15 cellular contexts compared by ENCODE assay signal in the genomic region with DNA sequence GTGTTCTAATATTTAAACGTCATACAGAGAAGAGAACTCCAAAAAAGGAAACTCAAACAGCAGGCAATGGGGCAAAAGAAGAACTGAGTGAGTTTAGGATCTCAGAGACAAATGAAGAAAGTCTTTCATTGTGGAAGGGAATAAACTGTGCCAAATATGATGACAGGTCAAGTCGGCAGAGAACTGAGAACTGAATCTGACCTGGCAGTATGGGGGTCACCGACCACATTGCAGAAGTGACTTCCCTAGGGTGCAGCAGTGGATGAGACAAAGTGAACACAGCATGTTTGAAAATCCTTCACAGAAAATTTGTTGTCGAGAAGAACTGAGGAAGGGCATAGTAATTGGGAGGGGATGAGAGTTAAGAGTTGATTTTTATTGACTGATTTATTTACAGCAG. TPM values are rescaled to one million over a fixed set of nuclear protein-coding genes. Genes with fewer than 3 reads are reported as not detected.
A peak's percentile ranks its signal among the peaks of the same experiment; 100 is the strongest.
DNase-seq lines count a peak whose midpoint lies in the region; ATAC-seq, FAIRE-seq and TF ChIP-seq lines count a peak whose summit lies in the region.
"Had no signal": no experiment of that assay in that cellular context is flagged by ENCODE, and none has a peak within 500 bp of the region (broad histone marks: within the 10 kb centered on the region; RNA-seq: fewer than 3 reads in every experiment).

No MANE protein-coding gene starts in this region.

- no peaks in the 10 kb centered on the region for H3K27me3 Mint-ChIP-seq in CD8-positive, alpha-beta memory T cell
- no peaks in the 10 kb centered on the region for H3K27me3 Mint-ChIP-seq in T-helper 2 cell treated with Interferon-gamma antibody and Interleukin-4, amounts not matched to agents 5 μg/mL and 100 μg/mL, for 36 hours (ENCODE audit: low read depth)

- no peak overlapping the region for H3K4me2 ChIP-seq in endothelial cell of umbilical vein (ENCODE audit: insufficient read depth, low read length)

- CTCF ChIA-PET in endothelial cell of umbilical vein (lab: Charles Lee): interaction anchor here (1.5 kb wide), 1 partner anchor 23 kb away, joined by 5 read pairs; no protein-coding TSS in a partner anchor
- CTCF ChIA-PET in CD8-positive, alpha-beta memory T cell (lab: Charles Lee): no interaction called here

- H3K4me3 Mint-ChIP-seq in CD8-positive, alpha-beta memory T cell: no peak overlapping the region
- no peak overlapping the region for H3K4me3 Mint-ChIP-seq in T-helper 2 cell treated with Interferon-gamma antibody and Interleukin-4, amounts not matched to agents 5 μg/mL and 100 μg/mL, for 36 hours

- TF ChIP-seq POLR2A in endothelial cell of umbilical vein (IDR thresholded peaks at IDR 0.05; ENCODE audit: low read depth, low read length): no peak

- H3K36me3 ChIP-seq in endothelial cell of umbilical vein (ENCODE audit: control insufficient read depth in 2 of 2, extremely low read depth in 1 of 2, insufficient read depth in 2 of 2, low read length in 2 of 2): peaks cover 11 to 23% of the 10 kb centered on the region in 2 experiments
- H3K36me3 ChIP-seq in CD8-positive, alpha-beta memory T cell (ENCODE audit: insufficient read depth, low read length): peaks cover 26% of the 10 kb centered on the region

- ATAC-seq in GM18511 (IDR thresholded peaks at IDR 0.05; ENCODE audit: unreplicated experiment) (peak; percentile 69), GM21576 (IDR thresholded peaks at IDR 0.05; ENCODE audit: unreplicated experiment) (peak; percentile 75), HG03442 (IDR thresholded peaks at IDR 0.05; ENCODE audit: unreplicated experiment) (peak; percentile 44), omental fat pad (ENCODE audit: low FRiP score) (no peak), foreskin keratinocyte (no peak)

- H2AFZ ChIP-seq in endothelial cell of umbilical vein (ENCODE audit: low read depth, low read length): no peak overlapping the region

- H3K27me3 ChIP-seq in endothelial cell of umbilical vein (ENCODE audit: control insufficient read depth in 2 of 2, insufficient read depth in 2 of 2, low read length in 2 of 2) (no peaks in the 10 kb centered on the region), foreskin keratinocyte (no peaks in the 10 kb centered on the region)
- no peaks in the 10 kb centered on the region for H3K27me3 ChIP-seq in CD8-positive, alpha-beta memory T cell (ENCODE audit: insufficient read depth, low read length, poor library complexity, severe bottlenecking)
- H3K27me3 ChIP-seq: BLaER1 treated with 17β-estradiol and CSF1 and Interleukin-3, amounts not matched to agents 10 nM and 100 nM; dorsolateral prefrontal cortex had no signal

- POLR2A ChIA-PET in endothelial cell of umbilical vein (lab: Charles Lee): no interaction called here
- POLR2A ChIA-PET in CD8-positive, alpha-beta memory T cell (lab: Charles Lee): no interaction called here

- no peaks in the 10 kb centered on the region for H3K9me1 ChIP-seq in endothelial cell of umbilical vein (replicated peaks; ENCODE audit: control insufficient read depth, extremely low read depth, insufficient read depth, low read length)

- H3K9ac ChIP-seq in endothelial cell of umbilical vein (replicated peaks; ENCODE audit: extremely low read depth, insufficient read depth, low read length): no peak overlapping the region
- H3K9ac ChIP-seq: BLaER1 treated with 17β-estradiol and CSF1 and Interleukin-3, amounts not matched to agents 10 nM and 100 nM had no signal

- peaks cover 29 to 69% (median 45%) of the 10 kb centered on the region in 3 donors for H3K36me3 Mint-ChIP-seq in CD8-positive, alpha-beta memory T cell
- peaks cover 30% of the 10 kb centered on the region for H3K36me3 Mint-ChIP-seq in T-helper 2 cell treated with Interferon-gamma antibody and Interleukin-4, amounts not matched to agents 5 μg/mL and 100 μg/mL, for 36 hours (ENCODE audit: low read depth)

- H3K79me2 ChIP-seq in endothelial cell of umbilical vein (ENCODE audit: control insufficient read depth, insufficient read depth, low read length): no peaks in the 10 kb centered on the region

- H3K4me3 ChIP-seq in endothelial cell of umbilical vein (replicated peaks in 1 of 3; ENCODE audit: insufficient read depth in 1 of 3, low read depth in 1 of 3, low read length in 3 of 3): no peak overlapping the region
- no peak overlapping the region for H3K4me3 ChIP-seq in CD8-positive, alpha-beta memory T cell (ENCODE audit: low read length)
- H3K4me3 ChIP-seq: BLaER1 treated with 17β-estradiol and CSF1 and Interleukin-3, amounts not matched to agents 10 nM and 100 nM; dorsolateral prefrontal cortex; skin epidermis had no signal

- no peaks in the 10 kb centered on the region for H3K9me3 ChIP-seq in endothelial cell of umbilical vein (replicated peaks; ENCODE audit: control insufficient read depth, insufficient read depth, low read length)
- no peaks in the 10 kb centered on the region for H3K9me3 ChIP-seq in CD8-positive, alpha-beta memory T cell (ENCODE audit: low read length)
- H3K9me3 ChIP-seq: BLaER1 treated with 17β-estradiol and CSF1 and Interleukin-3, amounts not matched to agents 10 nM and 100 nM had no signal

- no peaks in the 10 kb centered on the region for H3K9me3 Mint-ChIP-seq in CD8-positive, alpha-beta memory T cell
- no peaks in the 10 kb centered on the region for H3K9me3 Mint-ChIP-seq in T-helper 2 cell treated with Interferon-gamma antibody and Interleukin-4, amounts not matched to agents 5 μg/mL and 100 μg/mL, for 36 hours

- H3K27ac ChIP-seq in endothelial cell of umbilical vein (ENCODE audit: insufficient read depth, low read depth, low read length) (no peak overlapping the region), foreskin keratinocyte (no peak overlapping the region)
- H3K27ac ChIP-seq in CD8-positive, alpha-beta memory T cell (ENCODE audit: low read depth, low read length): no peak overlapping the region
- H3K27ac ChIP-seq: dorsolateral prefrontal cortex, skin epidermis had no signal

- H3K4me1 ChIP-seq in endothelial cell of umbilical vein (ENCODE audit: control insufficient read depth, extremely low read depth, insufficient read depth, low read length) (peaks cover 3% of the 10 kb centered on the region), foreskin keratinocyte (peaks cover 5% of the 10 kb centered on the region)
- H3K4me1 ChIP-seq in CD8-positive, alpha-beta memory T cell (ENCODE audit: insufficient read depth, low read length): peaks cover 2% of the 10 kb centered on the region

- peak overlapping the region in 1 of 8 donors; percentile 73 for H3K27ac Mint-ChIP-seq in CD8-positive, alpha-beta memory T cell
- H3K27ac Mint-ChIP-seq in T-helper 2 cell treated with Interferon-gamma antibody and Interleukin-4, amounts not matched to agents 5 μg/mL and 100 μg/mL, for 36 hours: no peak overlapping the region

- dilution Hi-C loops in endothelial cell of umbilical vein (cut with MboI; ENCODE audit: extremely low pct_ligation_motif_present, low sequenced_read_pairs): no loop called here

- H4K20me1 ChIP-seq in endothelial cell of umbilical vein (replicated peaks; ENCODE audit: control insufficient read depth, extremely low read depth, insufficient read depth, low read length): no peaks in the 10 kb centered on the region
- H4K20me1 ChIP-seq: BLaER1 treated with 17β-estradiol and CSF1 and Interleukin-3, amounts not matched to agents 10 nM and 100 nM had no signal

- no peak for FAIRE-seq in endothelial cell of umbilical vein (lab: Jason Lieb, UNC)

- TF ChIP-seq CTCF in endothelial cell of umbilical vein (IDR thresholded peaks at IDR 0.05; ENCODE audit: extremely low read depth in 1 of 2, insufficient read depth in 1 of 2, low read depth in 1 of 2, low read length in 2 of 2) (no peak), omental fat pad (IDR thresholded peaks at IDR 0.05) (no peak), foreskin keratinocyte (conservative IDR thresholded peaks at IDR 0.05) (no peak)

- no TSS peak for BruUV-seq in endothelial cell of umbilical vein (replicated peaks; lab: Mats Ljungman, UMichigan)

- intact Hi-C loops in endothelial cell of umbilical vein (cut with micrococcal nuclease): no loop called here

- DNase-seq in endothelial cell of umbilical vein (ENCODE audit: low read depth, low spot score): peak; percentile 45
- no peak for DNase-seq in omental fat pad (ENCODE audit: low spot score)
- DNase-seq in CD8-positive, alpha-beta memory T cell: no peak
- no peak for DNase-seq in foreskin keratinocyte
- DNase-seq in T-helper 2 cell treated with Interferon-gamma antibody and Interleukin-4, amounts not matched to agents 5 μg/mL and 100 μg/mL, for 36 hours (ENCODE audit: low spot score): no peak
- DNase-seq: activated CD4-positive, CD25-positive, alpha-beta regulatory T cell treated with anti-CD3 and anti-CD28 coated beads, Interleukin-2, amount 50 U/mL, for 72 hours; activated gamma-delta T cell; dorsolateral prefrontal cortex; midbrain; NCI-H1105 treated with DMSO at 0.1 percent for 48 hours had no signal

- peaks cover 1 to 11% (median 3%) of the 10 kb centered on the region in 3 donors for H3K4me1 Mint-ChIP-seq in CD8-positive, alpha-beta memory T cell
- H3K4me1 Mint-ChIP-seq in T-helper 2 cell treated with Interferon-gamma antibody and Interleukin-4, amounts not matched to agents 5 μg/mL and 100 μg/mL, for 36 hours (ENCODE audit: low read depth): peaks cover 4% of the 10 kb centered on the region

TF ChIP-seq in endothelial cell of umbilical vein, 7 proteins besides CTCF, POLR2A, EP300 and RAD21:
- no peak for TF ChIP-seq POLR2AphosphoS5 (IDR thresholded peaks at IDR 0.05; ENCODE audit: insufficient read depth, low read depth, low read length)

RNA-seq across cellular contexts. Expression of a gene that starts 55.8 kb away (rescaled TPM):
- total RNA-seq in endothelial cell of umbilical vein: 18.0 and 21.9 TPM in 2 replicates
- polyA plus RNA-seq in endothelial cell of umbilical vein: 7.5 and 8.0 TPM in 2 replicates
- 7.4 and 11.1 TPM in 2 replicates for polyA plus RNA-seq in endothelial cell of umbilical vein (2011; cell fraction: cytosol; rRNA removed)
- polyA plus RNA-seq in endothelial cell of umbilical vein (2011; cell fraction: nucleus; rRNA removed): 60.6 and 74.5 TPM in 2 replicates
- 12.1 and 12.2 TPM in 2 replicates for polyA plus RNA-seq in endothelial cell of umbilical vein (2012)
- 30.4 and 39.5 TPM in 2 replicates for polyA minus RNA-seq in endothelial cell of umbilical vein
- polyA minus RNA-seq in endothelial cell of umbilical vein (2011; cell fraction: cytosol; rRNA and poly(A)+ RNA removed): 4.0 TPM
- polyA minus RNA-seq in endothelial cell of umbilical vein (2011; cell fraction: nucleus; rRNA and poly(A)+ RNA removed): 105 and 142 TPM in 2 replicates
- 10 to 100 TPM; 15.5 to 32.6 (median 17.7) TPM for total RNA-seq in omental fat pad
- 10 to 100 TPM; 19.2 to 21.8 TPM for total RNA-seq in CD8-positive, alpha-beta memory T cell
- 8.6 TPM for polyA plus RNA-seq in CD8-positive, alpha-beta memory T cell
- total RNA-seq in foreskin keratinocyte: 9.8 and 12.0 TPM in 2 replicates
- polyA plus RNA-seq in foreskin keratinocyte: 2.7 and 3.3 TPM in 2 replicates

Comparison
In these comparisons a context has a peak if more than half of its experiments do, and no peak if none do; other contexts are left out.
1. ATAC-seq: peak in GM18511 (single experiment), GM21576 (single experiment) and HG03442 (single experiment); none in omental fat pad (single experiment) and foreskin keratinocyte (single experiment).